In genomic region chr16:19810817-19811731, GRCh38 we compare ENCODE assay signal across 15 cellular contexts.
A peak's percentile ranks its signal among the peaks of the same experiment; 100 is the strongest.
DNase-seq lines count a peak whose midpoint lies in the region; ATAC-seq, FAIRE-seq and TF ChIP-seq lines count a peak whose summit lies in the region.
"Had no signal": no experiment of that assay in that cellular context is flagged by ENCODE, and none has a peak within 500 bp of the region (broad histone marks: within the 10 kb centered on the region; RNA-seq: fewer than 3 reads in every experiment).

No MANE protein-coding gene starts in this region.

- H3K9me3 ChIP-seq in heart left ventricle (peaks cover 0 to 13% (median 3%) of the 10 kb centered on the region in 12 donors), uterus (no peaks in the 10 kb centered on the region), ascending aorta (no peaks in the 10 kb centered on the region)

- WGBS in heart left ventricle, 4 donors = 60 to 72% (median 67%) methylated on average over 13 of the region's 13 CpGs

- peak in 3 of 4 donors; percentile 23 to 48 (median 30) for ATAC-seq in heart left ventricle

- H3K27ac ChIP-seq in heart left ventricle = peak overlapping the region in 8 of 12 donors; percentile 2 to 68 (median 40)
- H3K27ac ChIP-seq in uterus = peak overlapping the region; percentile 6 to 50
- H3K27ac ChIP-seq in ascending aorta = no peak overlapping the region
- H3K27ac ChIP-seq: KMS-11 had no signal

- DNase-seq in heart left ventricle = no peak
- no peak for DNase-seq in cardiac septum (ENCODE audit: low spot score)
- DNase-seq in astrocyte of the hippocampus (ENCODE audit: low read depth, low spot score) = peak; percentile 78
- DNase-seq in kidney glomerular epithelial cell (lab: John Stamatoyannopoulos, UW) = peak; percentile 93
- DNase-seq in uterus = no peak
- no peak for DNase-seq in GM12892 (ENCODE audit: insufficient read length)
- no peak for DNase-seq in superior temporal gyrus (ENCODE audit: extremely low spot score)
- DNase-seq in ascending aorta (ENCODE audit: low spot score in 2 of 2) = no peak
- DNase-seq: activated T-cell treated with anti-CD3 and anti-CD28 coated beads, Interleukin-2, amount 50 U/mL, for 48 hours; dorsolateral prefrontal cortex; NCI-H510A treated with DMSO at 0.1 percent for 48 hours; stimulated activated CD8-positive, alpha-beta memory T cell treated with anti-CD3 and anti-CD28 coated beads, Interleukin-4, amount 100 ng/mL, for 48 hours; T-helper 2 cell had no signal

- H3K4me1 ChIP-seq in heart left ventricle (peaks cover 0 to 38% (median 20%) of the 10 kb centered on the region in 12 donors), uterus (no peaks in the 10 kb centered on the region), ascending aorta (peaks cover 0 to 9% of the 10 kb centered on the region in 2 donors)

- H3K27me3 ChIP-seq in heart left ventricle = no peaks in the 10 kb centered on the region
- H3K27me3 ChIP-seq in uterus = no peaks in the 10 kb centered on the region
- H3K27me3 ChIP-seq in ascending aorta = no peaks in the 10 kb centered on the region
- H3K27me3 ChIP-seq: dorsolateral prefrontal cortex had no signal

- no peaks in the 10 kb centered on the region for H3K36me3 ChIP-seq in heart left ventricle
- H3K36me3 ChIP-seq in uterus = no peaks in the 10 kb centered on the region
- no peaks in the 10 kb centered on the region for H3K36me3 ChIP-seq in ascending aorta

- no peak overlapping the region for H3K4me3 ChIP-seq in heart left ventricle
- H3K4me3 ChIP-seq in uterus = no peak overlapping the region
- no peak overlapping the region for H3K4me3 ChIP-seq in ascending aorta
- H3K4me3 ChIP-seq: dorsolateral prefrontal cortex had no signal

- TF ChIP-seq CTCF in heart left ventricle (IDR thresholded peaks at IDR 0.05) (no peak), uterus (IDR thresholded peaks at IDR 0.05) (no peak), ascending aorta (IDR thresholded peaks at IDR 0.05) (no peak)

- FAIRE-seq in GM12892 (lab: Jason Lieb, UNC) = no peak
- FAIRE-seq: islet of Langerhans had no signal

- intact Hi-C loops in heart left ventricle (cut with DNase I) = loop anchor here in 3 of 10 donors (5.0 to 10.0 kb wide), 3 partner anchors 49 to 59 kb away; no protein-coding TSS in a partner anchor
- intact Hi-C loops in cardiac septum (cut with DNase I) = no loop called here
- intact Hi-C loops in uterus (cut with DNase I; ENCODE audit: low total_unique reads) = no loop called here
- intact Hi-C loops in ascending aorta (cut with DNase I) = no loop called here

- TF ChIP-seq POLR2A in heart left ventricle (IDR thresholded peaks at IDR 0.05) = no peak
- no peak for TF ChIP-seq POLR2A in uterus (IDR thresholded peaks at IDR 0.05)
- TF ChIP-seq POLR2A in GM12892 (IDR thresholded peaks at IDR 0.05; ENCODE audit: low read depth, low read length) = no peak

Comparison
In these comparisons a context has a peak if more than half of its experiments do, and no peak if none do; other contexts are left out.
1. DNase-seq: peak in astrocyte of the hippocampus (single experiment) and kidney glomerular epithelial cell (single experiment); none in heart left ventricle (0 of 5), cardiac septum (single experiment), uterus (0 of 2), GM12892 (single experiment), superior temporal gyrus (single experiment) and ascending aorta (0 of 2).
2. H3K27ac ChIP-seq: peak in heart left ventricle (8 of 12) and uterus (2 of 2); none in ascending aorta (0 of 2).